ENCODE assay signal across 9 cellular contexts in genomic region chr22:50271011-50271394, GRCh38. TPM values are rescaled to one million over a fixed set of nuclear protein-coding genes. Genes with fewer than 3 reads are reported as not detected.
DNase-seq lines count a peak whose midpoint lies in the region; ATAC-seq and TF ChIP-seq lines count a peak whose summit lies in the region.
"Had no signal": no experiment of that assay in that cellular context is flagged by ENCODE, and none has a peak within 500 bp of the region (broad histone marks: within the 10 kb centered on the region; RNA-seq: fewer than 3 reads in every experiment).

No MANE protein-coding gene starts in this region.

- H3K27ac ChIP-seq in cardiac muscle cell (no peak overlapping the region), ascending aorta (peak overlapping the region in 1 of 2 donors; percentile 41), right lobe of liver (no peak overlapping the region), upper lobe of right lung (peak overlapping the region; percentile 63)
- H3K27ac ChIP-seq: HL-60 had no signal

- H3K4me3 ChIP-seq in cardiac muscle cell (peak overlapping the region; percentile 20), ascending aorta (peak overlapping the region; percentile 49 to 66), right lobe of liver (peak overlapping the region; percentile 20 to 35 (median 32)), upper lobe of right lung (peak overlapping the region; percentile 56)

- TF ChIP-seq POLR2A in right lobe of liver (IDR thresholded peaks at IDR 0.05) = no peak

- H3K27me3 ChIP-seq in cardiac muscle cell = peaks cover 67% of the 10 kb centered on the region
- H3K27me3 ChIP-seq in ascending aorta = no peaks in the 10 kb centered on the region
- H3K27me3 ChIP-seq in right lobe of liver = no peaks in the 10 kb centered on the region
- H3K27me3 ChIP-seq in upper lobe of right lung = no peaks in the 10 kb centered on the region

- ATAC-seq in right lobe of liver (no peak), upper lobe of right lung (no peak), GM21390 (IDR thresholded peaks at IDR 0.05; ENCODE audit: unreplicated experiment) (no peak), GM21737 (IDR thresholded peaks at IDR 0.05; ENCODE audit: unreplicated experiment) (no peak)

- 4% methylated on average over 8 of the region's 30 CpGs for WGBS in right lobe of liver (ENCODE audit: insufficient coverage, low coverage, low lambda C conversion rate, missing lambda C conversion rate)

- DNase-seq in cardiac muscle cell (ENCODE audit: low read depth in 1 of 2, low spot score in 1 of 2) (no peak), cardiac septum (ENCODE audit: low spot score) (no peak), ascending aorta (ENCODE audit: low spot score in 2 of 2) (no peak), right lobe of liver (no peak), upper lobe of right lung (no peak)
- no peak for DNase-seq in stimulated activated CD4-positive, alpha-beta T cell treated with anti-CD3 and anti-CD28 coated beads, Interleukin-4, amount 100 ng/mL, for 1 hour

- no peaks in the 10 kb centered on the region for H3K36me3 ChIP-seq in cardiac muscle cell
- peaks cover 12 to 13% of the 10 kb centered on the region in 2 donors for H3K36me3 ChIP-seq in ascending aorta
- peaks cover 0 to 12% (median 5%) of the 10 kb centered on the region in 4 donors for H3K36me3 ChIP-seq in right lobe of liver
- H3K36me3 ChIP-seq in upper lobe of right lung = peaks cover 12% of the 10 kb centered on the region

- TF ChIP-seq CTCF in cardiac muscle cell (IDR thresholded peaks at IDR 0.05; ENCODE audit: low read depth, low read length) = no peak
- TF ChIP-seq CTCF in ascending aorta (IDR thresholded peaks at IDR 0.05) = no peak
- TF ChIP-seq CTCF in right lobe of liver (IDR thresholded peaks at IDR 0.05) = no peak
- TF ChIP-seq CTCF in upper lobe of right lung (IDR thresholded peaks at IDR 0.05) = no peak

- intact Hi-C loops in cardiac septum (cut with DNase I) (loop anchor here (5.0 kb wide), 1 partner anchor 36 kb away; the partner anchor contains the start of gene PLXNB2), ascending aorta (cut with DNase I) (loop anchor here (2.0 kb wide), 1 partner anchor 18 kb away; no protein-coding TSS in a partner anchor), right lobe of liver (cut with DNase I) (loop anchor here in 1 of 2 donors (10.0 kb wide), 1 partner anchor 54 kb away; the partner anchor contains the start of gene DENND6B), upper lobe of right lung (cut with DNase I) (loop anchor here (10.0 kb wide), 1 partner anchor 54 kb away; the partner anchor contains the start of gene DENND6B)

- no peaks in the 10 kb centered on the region for H3K9me3 ChIP-seq in cardiac muscle cell (ENCODE audit: low read depth)
- H3K9me3 ChIP-seq in ascending aorta = no peaks in the 10 kb centered on the region
- H3K9me3 ChIP-seq in right lobe of liver = no peaks in the 10 kb centered on the region
- H3K9me3 ChIP-seq in upper lobe of right lung = no peaks in the 10 kb centered on the region

- peaks cover 9% of the 10 kb centered on the region for H3K4me1 ChIP-seq in cardiac muscle cell (ENCODE audit: low read depth)
- peaks cover 15 to 34% of the 10 kb centered on the region in 2 donors for H3K4me1 ChIP-seq in ascending aorta
- peaks cover 6 to 56% (median 24%) of the 10 kb centered on the region in 4 donors for H3K4me1 ChIP-seq in right lobe of liver
- peaks cover 43% of the 10 kb centered on the region for H3K4me1 ChIP-seq in upper lobe of right lung

RNA-seq across cellular contexts. Expression of gene MAPK11, which starts 0.8 kb away (rescaled TPM):
- 0.49 and 0.63 TPM in 2 replicates for total RNA-seq in cardiac muscle cell
- 0.12 TPM in 1 of 2 replicates, not detected in the other for polyA plus RNA-seq in cardiac muscle cell
- 11.7 TPM for total RNA-seq in cardiac septum
- total RNA-seq in ascending aorta = 117 TPM
- total RNA-seq in right lobe of liver = 1 to 10 TPM; 1.7 to 6.4 (median 2.5) TPM
- total RNA-seq in upper lobe of right lung = 26.1 TPM

RNA-seq across cellular contexts. Expression of gene MAPK12, which starts 9.5 kb away (rescaled TPM):
- total RNA-seq in cardiac muscle cell = 45.5 and 52.1 TPM in 2 replicates
- polyA plus RNA-seq in cardiac muscle cell = 61.5 and 67.1 TPM in 2 replicates
- total RNA-seq in cardiac septum = 32.5 TPM
- 29.4 TPM for total RNA-seq in ascending aorta
- total RNA-seq in right lobe of liver = 1 to 10 TPM; 2.1 to 7.6 (median 3.6) TPM
- total RNA-seq in upper lobe of right lung = 22.2 TPM

RNA-seq across cellular contexts. Expression of gene HDAC10, which starts 19.9 kb away (rescaled TPM):
- total RNA-seq in cardiac muscle cell (28.4 and 57.3 TPM in 2 replicates), cardiac septum (13.1 TPM), ascending aorta (73.2 TPM), right lobe of liver (10 to 100 TPM; 19.6 to 30.5 (median 23.0) TPM), upper lobe of right lung (48.9 TPM)
- 19.8 and 20.8 TPM in 2 replicates for polyA plus RNA-seq in cardiac muscle cell

RNA-seq across cellular contexts. Expression of gene TUBGCP6, which starts 26.2 kb away (rescaled TPM):
- total RNA-seq in cardiac muscle cell (32.9 and 46.1 TPM in 2 replicates), cardiac septum (22.8 TPM), ascending aorta (58.1 TPM), right lobe of liver (10 to 100 TPM; 10.4 to 22.6 (median 14.6) TPM), upper lobe of right lung (51.3 TPM)
- 32.6 and 48.3 TPM in 2 replicates for polyA plus RNA-seq in cardiac muscle cell

RNA-seq across cellular contexts. Expression of gene PLXNB2, which starts 36.4 kb away (rescaled TPM):
- total RNA-seq in cardiac muscle cell = 142 and 195 TPM in 2 replicates
- polyA plus RNA-seq in cardiac muscle cell = 77.0 and 83.2 TPM in 2 replicates
- total RNA-seq in cardiac septum = 85.7 TPM
- 287 TPM for total RNA-seq in ascending aorta
- 100 to 1,000 TPM; 154 to 181 (median 161) TPM for total RNA-seq in right lobe of liver
- total RNA-seq in upper lobe of right lung = 308 TPM
